ENCODE assay signal across 2 cellular contexts in genomic region chr21:44398499-44398898, GRCh38.
TF ChIP-seq lines count a peak whose summit lies in the region.

No MANE protein-coding gene starts in this region.

TF ChIP-seq in SK-N-SH, 30 proteins besides CTCF, POLR2A, EP300 and RAD21 (continued from another document):
- no peak for TF ChIP-seq TEAD4 (IDR thresholded peaks at IDR 0.05; ENCODE audit: borderline replicate concordance, insufficient read depth)
- TF ChIP-seq, protein P1, sequence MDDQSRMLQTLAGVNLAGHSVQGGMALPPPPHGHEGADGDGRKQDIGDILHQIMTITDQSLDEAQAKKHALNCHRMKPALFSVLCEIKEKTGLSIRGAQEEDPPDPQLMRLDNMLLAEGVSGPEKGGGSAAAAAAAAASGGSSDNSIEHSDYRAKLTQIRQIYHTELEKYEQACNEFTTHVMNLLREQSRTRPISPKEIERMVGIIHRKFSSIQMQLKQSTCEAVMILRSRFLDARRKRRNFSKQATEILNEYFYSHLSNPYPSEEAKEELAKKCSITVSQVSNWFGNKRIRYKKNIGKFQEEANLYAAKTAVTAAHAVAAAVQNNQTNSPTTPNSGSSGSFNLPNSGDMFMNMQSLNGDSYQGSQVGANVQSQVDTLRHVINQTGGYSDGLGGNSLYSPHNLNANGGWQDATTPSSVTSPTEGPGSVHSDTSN (IDR thresholded peaks at IDR 0.05) = no peak
- no peak for TF ChIP-seq FOSL2 (IDR thresholded peaks at IDR 0.05; ENCODE audit: borderline replicate concordance, low read depth)
- TF ChIP-seq MXI1 (IDR thresholded peaks at IDR 0.05; ENCODE audit: low read depth, low read length) = no peak
- no peak for TF ChIP-seq GATA2 (CRISPR knock-in tag; IDR thresholded peaks at IDR 0.05)
- no peak for TF ChIP-seq ELF1 (IDR thresholded peaks at IDR 0.05)
- TF ChIP-seq USF1 (IDR thresholded peaks at IDR 0.05; ENCODE audit: borderline replicate concordance, low read depth) = no peak
- TF ChIP-seq ZBTB33 (IDR thresholded peaks at IDR 0.05; ENCODE audit: borderline replicate concordance, low read depth) = no peak
- no peak for TF ChIP-seq FOXM1 (IDR thresholded peaks at IDR 0.05; ENCODE audit: low read depth)
- TF ChIP-seq TCF12 (IDR thresholded peaks at IDR 0.05) = no peak
- no peak for TF ChIP-seq RCOR1 (IDR thresholded peaks at IDR 0.05; ENCODE audit: low read length)
- no peak for TF ChIP-seq USF2 (IDR thresholded peaks at IDR 0.05; ENCODE audit: borderline replicate concordance, low read depth, low read length)

TF ChIP-seq in SK-N-SH treated with all-trans-retinoic acid at 6 μM for 48 hours, 23 proteins besides CTCF, POLR2A, EP300 and RAD21 (continued from another document):
- TF ChIP-seq, protein P2, sequence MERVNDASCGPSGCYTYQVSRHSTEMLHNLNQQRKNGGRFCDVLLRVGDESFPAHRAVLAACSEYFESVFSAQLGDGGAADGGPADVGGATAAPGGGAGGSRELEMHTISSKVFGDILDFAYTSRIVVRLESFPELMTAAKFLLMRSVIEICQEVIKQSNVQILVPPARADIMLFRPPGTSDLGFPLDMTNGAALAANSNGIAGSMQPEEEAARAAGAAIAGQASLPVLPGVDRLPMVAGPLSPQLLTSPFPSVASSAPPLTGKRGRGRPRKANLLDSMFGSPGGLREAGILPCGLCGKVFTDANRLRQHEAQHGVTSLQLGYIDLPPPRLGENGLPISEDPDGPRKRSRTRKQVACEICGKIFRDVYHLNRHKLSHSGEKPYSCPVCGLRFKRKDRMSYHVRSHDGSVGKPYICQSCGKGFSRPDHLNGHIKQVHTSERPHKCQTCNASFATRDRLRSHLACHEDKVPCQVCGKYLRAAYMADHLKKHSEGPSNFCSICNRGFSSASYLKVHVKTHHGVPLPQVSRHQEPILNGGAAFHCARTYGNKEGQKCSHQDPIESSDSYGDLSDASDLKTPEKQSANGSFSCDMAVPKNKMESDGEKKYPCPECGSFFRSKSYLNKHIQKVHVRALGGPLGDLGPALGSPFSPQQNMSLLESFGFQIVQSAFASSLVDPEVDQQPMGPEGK (CRISPR knock-in tag; IDR thresholded peaks at IDR 0.05; ENCODE audit: borderline replicate concordance) = no peak
- no peak for TF ChIP-seq ZNF8 (CRISPR knock-in tag; IDR thresholded peaks at IDR 0.05)
- no peak for TF ChIP-seq TCF4 (CRISPR knock-in tag; IDR thresholded peaks at IDR 0.05; ENCODE audit: borderline replicate concordance)
- TF ChIP-seq, protein P3, sequence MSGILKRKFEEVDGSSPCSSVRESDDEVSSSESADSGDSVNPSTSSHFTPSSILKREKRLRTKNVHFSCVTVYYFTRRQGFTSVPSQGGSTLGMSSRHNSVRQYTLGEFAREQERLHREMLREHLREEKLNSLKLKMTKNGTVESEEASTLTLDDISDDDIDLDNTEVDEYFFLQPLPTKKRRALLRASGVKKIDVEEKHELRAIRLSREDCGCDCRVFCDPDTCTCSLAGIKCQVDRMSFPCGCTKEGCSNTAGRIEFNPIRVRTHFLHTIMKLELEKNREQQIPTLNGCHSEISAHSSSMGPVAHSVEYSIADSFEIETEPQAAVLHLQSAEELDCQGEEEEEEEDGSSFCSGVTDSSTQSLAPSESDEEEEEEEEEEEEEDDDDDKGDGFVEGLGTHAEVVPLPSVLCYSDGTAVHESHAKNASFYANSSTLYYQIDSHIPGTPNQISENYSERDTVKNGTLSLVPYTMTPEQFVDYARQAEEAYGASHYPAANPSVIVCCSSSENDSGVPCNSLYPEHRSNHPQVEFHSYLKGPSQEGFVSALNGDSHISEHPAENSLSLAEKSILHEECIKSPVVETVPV (CRISPR knock-in tag; IDR thresholded peaks at IDR 0.05) = no peak
- TF ChIP-seq ARNTL (CRISPR knock-in tag; IDR thresholded peaks at IDR 0.05; ENCODE audit: borderline replicate concordance, low read depth) = no peak
TF ChIP-seq in SK-N-SH treated with all-trans-retinoic acid at 6 μM for 48 hours: peak in this region for 0.
